12 cellular contexts compared by ENCODE assay signal in genomic region chr2:189232759-189233406, GRCh38. TPM values are rescaled to one million over a fixed set of nuclear protein-coding genes. Genes with fewer than 3 reads are reported as not detected.
A peak's percentile ranks its signal among the peaks of the same experiment; 100 is the strongest.
DNase-seq lines count a peak whose midpoint lies in the region; ATAC-seq and TF ChIP-seq lines count a peak whose summit lies in the region.
"Had no signal": no experiment of that assay in that cellular context is flagged by ENCODE, and none has a peak within 500 bp of the region (broad histone marks: within the 10 kb centered on the region; RNA-seq: fewer than 3 reads in every experiment).

No MANE protein-coding gene starts in this region.

- no peak overlapping the region for H3K27ac Mint-ChIP-seq in CD14-positive monocyte

- H3K27me3 Mint-ChIP-seq in CD14-positive monocyte (ENCODE audit: low read depth in 3 of 3) = peaks cover 0 to 2% (median 0%) of the 10 kb centered on the region in 3 donors

- no peaks in the 10 kb centered on the region for H3K9me3 Mint-ChIP-seq in CD14-positive monocyte

- ATAC-seq in GM19452 (IDR thresholded peaks at IDR 0.05; ENCODE audit: unreplicated experiment) = peak; percentile 81
- peak; percentile 87 for ATAC-seq in HG02852 (IDR thresholded peaks at IDR 0.05; ENCODE audit: unreplicated experiment)
- ATAC-seq: left ventricle myocardium superior had no signal

- H3K27ac ChIP-seq in SJCRH30 (no peak overlapping the region), substantia nigra (ENCODE audit: low read depth, low read length, poor library complexity, severe bottlenecking) (no peak overlapping the region)
- H3K27ac ChIP-seq: prostate gland had no signal

- no peaks in the 10 kb centered on the region for H3K36me3 Mint-ChIP-seq in CD14-positive monocyte

- TF ChIP-seq CTCF in GM12865 (IDR thresholded peaks at IDR 0.05; ENCODE audit: insufficient read depth, low read depth, low read length, missing control alignments) (no peak), Loucy (conservative IDR thresholded peaks at IDR 0.05; ENCODE audit: low read length) (no peak), CD14-positive monocyte (IDR thresholded peaks at IDR 0.05) (no peak)

- H3K36me3 ChIP-seq in Loucy (ENCODE audit: insufficient read depth, low read length) = no peaks in the 10 kb centered on the region
- no peaks in the 10 kb centered on the region for H3K36me3 ChIP-seq in SJCRH30
- H3K36me3 ChIP-seq: prostate gland had no signal

- intact Hi-C loops in CD14-positive monocyte (cut with micrococcal nuclease) = no loop called here

- H3K9me2 ChIP-seq in Loucy (replicated peaks; ENCODE audit: low read depth, low read length) = no peaks in the 10 kb centered on the region; the same call in 1 of the 2 replicates

- DNase-seq in GM12865 (ENCODE audit: low read depth) = peak; percentile 35
- DNase-seq in SJCRH30 = no peak
- no peak for DNase-seq in superior temporal gyrus (ENCODE audit: extremely low spot score)
- DNase-seq in CD14-positive monocyte (ENCODE audit: low spot score) = no peak
- no peak for DNase-seq in substantia nigra (lab: John Stamatoyannopoulos, UW)
- DNase-seq: Kasumi-1, left ventricle myocardium superior, OCI-M1 had no signal

- H4K20me1 ChIP-seq in Loucy (ENCODE audit: insufficient read depth, low read length, poor library complexity, severe bottlenecking) = no peaks in the 10 kb centered on the region

- H3K4me3 Mint-ChIP-seq in CD14-positive monocyte = no peak overlapping the region

- no peaks in the 10 kb centered on the region for H3F3A ChIP-seq in Loucy (ENCODE audit: low read depth)

- H3K4me3 ChIP-seq in GM12865 (ENCODE audit: low read depth, low read length) (no peak overlapping the region), Loucy (ENCODE audit: low read length, poor library complexity, severe bottlenecking) (no peak overlapping the region), SJCRH30 (no peak overlapping the region)
- H3K4me3 ChIP-seq: prostate gland had no signal

- no peaks in the 10 kb centered on the region for H3K79me2 ChIP-seq in Loucy (ENCODE audit: insufficient read depth, low read length)

- H2AFZ ChIP-seq in Loucy (ENCODE audit: low read length) = peak overlapping the region; percentile 83

- H3K4me1 Mint-ChIP-seq in CD14-positive monocyte = no peaks in the 10 kb centered on the region

- H3K27me3 ChIP-seq in Loucy (ENCODE audit: insufficient read depth, low read length, poor library complexity, severe bottlenecking) (no peaks in the 10 kb centered on the region), SJCRH30 (no peaks in the 10 kb centered on the region)

- H3K4me2 ChIP-seq in Loucy (ENCODE audit: low read depth, low read length, poor library complexity, severe bottlenecking) = no peak overlapping the region

- H3K4me1 ChIP-seq in Loucy (ENCODE audit: insufficient read depth, low read length, poor library complexity, severe bottlenecking) = no peaks in the 10 kb centered on the region
- no peaks in the 10 kb centered on the region for H3K4me1 ChIP-seq in SJCRH30
- H3K4me1 ChIP-seq: prostate gland had no signal

- no peak overlapping the region for H3K9ac ChIP-seq in Loucy (ENCODE audit: low read depth, low read length, poor library complexity, severe bottlenecking)

- H3K9me3 ChIP-seq in Loucy (ENCODE audit: insufficient read depth, low read depth, low read length) = peaks cover 2% of the 10 kb centered on the region; the same call in 1 of the 2 replicates
- no peaks in the 10 kb centered on the region for H3K9me3 ChIP-seq in SJCRH30 (replicated peaks)
- H3K9me3 ChIP-seq: prostate gland had no signal

RNA-seq across cellular contexts. Expression of gene COL5A2, which starts 53.3 kb away (rescaled TPM):
- total RNA-seq in SJCRH30 (2014; rRNA removed; shearing (Covaris generic)) = 215 and 218 TPM in 2 replicates
- not detected for polyA plus RNA-seq in CD14-positive monocyte
